In the genomic region with DNA sequence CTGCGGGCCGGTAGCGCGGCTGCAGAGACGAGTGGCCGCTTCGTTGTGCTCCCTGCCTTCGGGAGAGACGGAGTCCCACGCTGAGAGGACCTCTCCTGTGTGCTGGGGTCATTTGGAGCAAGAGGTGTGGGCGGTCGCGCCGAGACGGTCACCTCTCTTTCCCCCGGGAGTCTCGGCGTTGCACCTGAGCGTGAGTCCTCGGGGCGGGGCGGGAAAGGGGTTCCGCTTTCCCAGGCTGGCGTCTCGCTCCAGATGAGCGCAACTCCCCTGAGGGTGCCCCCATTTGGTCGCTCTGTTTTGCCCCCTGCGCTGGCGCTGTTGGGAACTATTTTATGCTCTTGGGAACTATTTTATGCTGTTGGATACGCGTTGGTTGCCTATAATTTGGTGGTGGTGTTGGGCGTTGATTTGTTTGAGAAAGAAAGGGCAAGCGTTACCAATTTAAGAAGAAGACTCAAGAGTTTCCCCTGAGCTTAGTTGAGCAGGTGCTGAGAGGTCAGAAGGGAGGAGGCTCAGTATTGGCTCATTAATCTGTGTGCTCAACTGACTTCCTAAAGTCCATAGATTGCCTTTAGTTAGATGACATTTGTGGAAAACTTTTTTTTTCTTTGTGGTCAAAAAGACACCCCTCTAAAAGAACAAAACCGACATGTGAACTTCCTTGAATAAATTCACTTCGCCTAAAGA, we compare ENCODE assay signal across 8 cellular contexts. TPM values are rescaled to one million over a fixed set of nuclear protein-coding genes. Genes with fewer than 3 reads are reported as not detected.
DNase-seq lines count a peak whose midpoint lies in the region; ATAC-seq and TF ChIP-seq lines count a peak whose summit lies in the region.

No MANE protein-coding gene starts in this region.

- H3K4me3 ChIP-seq in mucosa of descending colon: peak overlapping the region; percentile 68
- H3K4me3 ChIP-seq in subcutaneous abdominal adipose tissue (ENCODE audit: low read depth in 1 of 5, low read length in 5 of 5): peak overlapping the region; percentile 82 to 100 (median 99)

- H3K27me3 Mint-ChIP-seq in effector memory CD8-positive, alpha-beta T cell: no peaks in the 10 kb centered on the region

- H3K4me1 ChIP-seq in mucosa of descending colon (ENCODE audit: low read depth) (peaks cover 12% of the 10 kb centered on the region), subcutaneous abdominal adipose tissue (ENCODE audit: control insufficient read depth in 5 of 5, insufficient read depth in 5 of 5, low read length in 5 of 5) (peaks cover 3 to 42% (median 23%) of the 10 kb centered on the region in 5 donors)

- H3K9me3 Mint-ChIP-seq in effector memory CD8-positive, alpha-beta T cell: no peaks in the 10 kb centered on the region

- H3K9me3 ChIP-seq in mucosa of descending colon (no peaks in the 10 kb centered on the region), subcutaneous abdominal adipose tissue (ENCODE audit: control insufficient read depth in 5 of 5, low read length in 5 of 5) (no peaks in the 10 kb centered on the region)

- no peaks in the 10 kb centered on the region for H3K27me3 ChIP-seq in subcutaneous abdominal adipose tissue (ENCODE audit: control insufficient read depth in 5 of 5, insufficient read depth in 4 of 5, low read length in 5 of 5)

- DNase-seq in GM13976 (ENCODE audit: low spot score) (peak; percentile 65), NCI-H1694 (lab: John Stamatoyannopoulos, UW) (peak; percentile 39), mucosa of descending colon (peak in 2 of 3 donors; percentile 69 to 84), mucosa of gallbladder (ENCODE audit: low spot score) (no peak)
- peak; percentile 30 for DNase-seq in activated CD4-positive, alpha-beta T cell treated with anti-CD3 and anti-CD28 coated beads, Interleukin-2, amount 50 U/mL, for 1 hour
- peak in 2 of 3 experiments; percentile 10 to 17 for DNase-seq in effector memory CD8-positive, alpha-beta T cell

- H3K27ac ChIP-seq in subcutaneous abdominal adipose tissue (ENCODE audit: low read depth, low read length): peak overlapping the region; percentile 96

- H3K36me3 Mint-ChIP-seq in effector memory CD8-positive, alpha-beta T cell (ENCODE audit: insufficient read depth): peaks cover 23% of the 10 kb centered on the region

- in situ Hi-C loops in GM13976 (cut with MboI; ENCODE audit: low sequenced_read_pairs, unreplicated experiment): no loop called here

- H3K4me3 Mint-ChIP-seq in effector memory CD8-positive, alpha-beta T cell: peak overlapping the region in 1 of 2 donors; percentile 89

- peak overlapping the region; percentile 77 to 100 (median 96) for H3K9ac ChIP-seq in subcutaneous abdominal adipose tissue (ENCODE audit: low read length in 5 of 5)

- H3K36me3 ChIP-seq in mucosa of descending colon (ENCODE audit: low read depth) (no peaks in the 10 kb centered on the region), subcutaneous abdominal adipose tissue (ENCODE audit: control insufficient read depth in 5 of 5, insufficient read depth in 5 of 5, low read length in 5 of 5) (peaks cover 0 to 4% (median 0%) of the 10 kb centered on the region in 5 donors)

- H3K4me1 Mint-ChIP-seq in effector memory CD8-positive, alpha-beta T cell (ENCODE audit: low read depth in 2 of 2): peaks cover 13 to 22% of the 10 kb centered on the region in 2 donors

- no peak for TF ChIP-seq CTCF in GM13976 (IDR thresholded peaks at IDR 0.05; ENCODE audit: borderline replicate concordance, control extremely low read depth, extremely low read depth, insufficient read depth, missing control alignments)
- no peak for TF ChIP-seq CTCF in mucosa of descending colon (IDR thresholded peaks at IDR 0.05)

- peak; percentile 33 for ATAC-seq in HG02642 (IDR thresholded peaks at IDR 0.05; ENCODE audit: poor library complexity, unreplicated experiment)
- peak; percentile 3 for ATAC-seq in effector memory CD8-positive, alpha-beta T cell (replicated peaks)
- ATAC-seq in mucosa of descending colon: peak; percentile 54

- H3K27ac Mint-ChIP-seq in effector memory CD8-positive, alpha-beta T cell: peak overlapping the region; percentile 89 to 91

- intact Hi-C loops in mucosa of descending colon (cut with DNase I, micrococcal nuclease): no loop called here

RNA-seq across cellular contexts. Expression of gene LRRC8B, which starts 0.7 kb away (rescaled TPM):
- 10 to 100 TPM; 11.2 to 16.1 (median 11.6) TPM for total RNA-seq in mucosa of descending colon
- 21.0 TPM for total RNA-seq in mucosa of gallbladder

Comparison
In these comparisons a context has a peak if more than half of its experiments do, and no peak if none do; other contexts are left out.
1. ATAC-seq: peak in every context shown above with its lines; median percentile 54 in mucosa of descending colon; 33 in HG02642; 3 in effector memory CD8-positive, alpha-beta T cell.